Comparison of ENCODE assay signal across 8 cellular contexts in the genomic region with DNA sequence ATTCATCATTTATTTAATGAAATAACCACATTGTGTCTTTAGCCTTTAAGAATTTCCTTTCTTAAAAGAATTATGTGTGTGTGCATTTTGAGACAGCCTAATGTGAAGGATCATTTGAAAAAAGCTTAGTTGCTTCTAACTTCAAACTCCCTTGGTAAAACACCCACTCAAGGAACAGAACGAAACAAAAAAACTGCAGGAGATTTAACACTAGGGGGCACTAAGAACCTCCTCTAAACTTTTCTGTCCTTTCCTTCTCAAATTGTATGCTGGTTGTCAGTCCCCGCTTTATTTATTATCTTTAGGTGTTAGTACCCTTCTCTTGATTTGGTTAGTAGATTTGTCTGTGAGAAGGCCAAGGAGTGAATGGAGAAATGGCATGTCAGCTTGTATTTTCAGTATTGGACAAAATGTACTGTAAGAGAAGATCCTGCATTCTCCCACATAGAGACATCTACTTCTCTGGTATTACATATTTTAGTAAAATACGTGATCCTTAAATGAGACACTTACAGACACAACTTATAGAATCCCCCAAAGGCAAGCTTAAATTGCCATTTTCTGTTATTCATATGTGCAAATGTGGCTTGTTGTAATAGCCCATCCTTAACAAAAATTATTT.
A peak's percentile ranks its signal among the peaks of the same experiment; 100 is the strongest.
DNase-seq lines count a peak whose midpoint lies in the region; ATAC-seq and TF ChIP-seq lines count a peak whose summit lies in the region.

No MANE protein-coding gene starts in this region.

- no peaks in the 10 kb centered on the region for H3K36me3 ChIP-seq in endodermal cell (ENCODE audit: control insufficient read depth, insufficient read depth, low read length)

- no peak overlapping the region for H3K4me3 Mint-ChIP-seq in endodermal cell
- H3K4me3 Mint-ChIP-seq in osteocyte (ENCODE audit: unreplicated experiment): no peak overlapping the region
- no peak overlapping the region for H3K4me3 Mint-ChIP-seq in activated T-helper 17 cell treated with anti-CD3 and anti-CD28 coated beads, Interleukin-2, amount 50 U/mL, for 72 hours

- H3K27ac Mint-ChIP-seq in endodermal cell: no peak overlapping the region
- no peak overlapping the region for H3K27ac Mint-ChIP-seq in osteocyte (ENCODE audit: unreplicated experiment)
- no peak overlapping the region for H3K27ac Mint-ChIP-seq in activated T-helper 17 cell treated with anti-CD3 and anti-CD28 coated beads, Interleukin-2, amount 50 U/mL, for 72 hours

- ATAC-seq in GM19395 (IDR thresholded peaks at IDR 0.05; ENCODE audit: unreplicated experiment) (peak; percentile 81), HG03571 (IDR thresholded peaks at IDR 0.05; ENCODE audit: unreplicated experiment) (peak; percentile 68)
- no peak for ATAC-seq in activated T-helper 17 cell treated with anti-CD3 and anti-CD28 coated beads, Interleukin-2, amount 50 U/mL, for 72 hours (replicated peaks)

- no peak overlapping the region for H3K4me3 ChIP-seq in endodermal cell (ENCODE audit: low read length)

- H3K27ac ChIP-seq in endodermal cell (ENCODE audit: low read depth, low read length): no peak overlapping the region

- peaks cover 9% of the 10 kb centered on the region for H3K27me3 ChIP-seq in endodermal cell (ENCODE audit: control insufficient read depth, insufficient read depth, low read length, poor library complexity, severe bottlenecking)

- 48% methylated on average over 3 of the region's 3 CpGs; no CpG with 5 or more reads in 1 of the 2 experiments for WGBS in endodermal cell (ENCODE audit: insufficient coverage in 1 of 2, insufficient read length in 1 of 2), 2 experiments

- TF ChIP-seq CTCF in endodermal cell (conservative IDR thresholded peaks at IDR 0.05): peak; percentile 87
- peak; percentile 69 for TF ChIP-seq CTCF in osteocyte (IDR thresholded peaks at IDR 0.05)

- H3K9ac ChIP-seq in endodermal cell (ENCODE audit: extremely low read depth, low read length, poor library complexity, severe bottlenecking): no peak overlapping the region

- H3K9me3 ChIP-seq in endodermal cell (ENCODE audit: control insufficient read depth, low read length): no peaks in the 10 kb centered on the region

- H3K36me3 Mint-ChIP-seq in endodermal cell (ENCODE audit: low read depth): no peaks in the 10 kb centered on the region
- no peaks in the 10 kb centered on the region for H3K36me3 Mint-ChIP-seq in osteocyte (ENCODE audit: unreplicated experiment)
- no peaks in the 10 kb centered on the region for H3K36me3 Mint-ChIP-seq in activated T-helper 17 cell treated with anti-CD3 and anti-CD28 coated beads, Interleukin-2, amount 50 U/mL, for 72 hours (ENCODE audit: low read depth)

- no peaks in the 10 kb centered on the region for H3K9me3 Mint-ChIP-seq in endodermal cell
- H3K9me3 Mint-ChIP-seq in osteocyte (ENCODE audit: unreplicated experiment): no peaks in the 10 kb centered on the region
- H3K9me3 Mint-ChIP-seq in activated T-helper 17 cell treated with anti-CD3 and anti-CD28 coated beads, Interleukin-2, amount 50 U/mL, for 72 hours: peaks cover 4% of the 10 kb centered on the region

- DNase-seq in COLO829 (ENCODE audit: low spot score) (peak; percentile 54), NOMO-1 treated with DMSO at 0.1 percent for 48 hours (lab: John Stamatoyannopoulos, UW; ENCODE audit: unreplicated experiment) (peak; percentile 30), endodermal cell (no peak), osteocyte (ENCODE audit: extremely low spot score, unreplicated experiment) (no peak)
- no peak for DNase-seq in activated CD4-positive, alpha-beta T cell treated with anti-CD3 and anti-CD28 coated beads, Interleukin-2, amount 50 U/mL, for 48 hours

- peaks cover 34% of the 10 kb centered on the region for H3K27me3 Mint-ChIP-seq in endodermal cell (ENCODE audit: insufficient read depth)
- H3K27me3 Mint-ChIP-seq in osteocyte (ENCODE audit: unreplicated experiment): no peaks in the 10 kb centered on the region
- H3K27me3 Mint-ChIP-seq in activated T-helper 17 cell treated with anti-CD3 and anti-CD28 coated beads, Interleukin-2, amount 50 U/mL, for 72 hours: no peaks in the 10 kb centered on the region

- no peaks in the 10 kb centered on the region for H3K4me1 ChIP-seq in endodermal cell (ENCODE audit: control insufficient read depth, insufficient read depth, low read length)

- H3K4me1 Mint-ChIP-seq in endodermal cell (peaks cover 16% of the 10 kb centered on the region), osteocyte (ENCODE audit: unreplicated experiment) (no peaks in the 10 kb centered on the region)
- no peaks in the 10 kb centered on the region for H3K4me1 Mint-ChIP-seq in activated T-helper 17 cell treated with anti-CD3 and anti-CD28 coated beads, Interleukin-2, amount 50 U/mL, for 72 hours

Comparison
In these comparisons a context has a peak if more than half of its experiments do, and no peak if none do; other contexts are left out.
1. DNase-seq: peak in COLO829 (single experiment) and NOMO-1 treated with DMSO at 0.1 percent for 48 hours (single experiment); none in endodermal cell (single experiment), osteocyte (single experiment) and activated CD4-positive, alpha-beta T cell treated with anti-CD3 and anti-CD28 coated beads, Interleukin-2, amount 50 U/mL, for 48 hours (0 of 2).